Comparison of ENCODE assay signal across 1 cellular context in the genomic region with DNA sequence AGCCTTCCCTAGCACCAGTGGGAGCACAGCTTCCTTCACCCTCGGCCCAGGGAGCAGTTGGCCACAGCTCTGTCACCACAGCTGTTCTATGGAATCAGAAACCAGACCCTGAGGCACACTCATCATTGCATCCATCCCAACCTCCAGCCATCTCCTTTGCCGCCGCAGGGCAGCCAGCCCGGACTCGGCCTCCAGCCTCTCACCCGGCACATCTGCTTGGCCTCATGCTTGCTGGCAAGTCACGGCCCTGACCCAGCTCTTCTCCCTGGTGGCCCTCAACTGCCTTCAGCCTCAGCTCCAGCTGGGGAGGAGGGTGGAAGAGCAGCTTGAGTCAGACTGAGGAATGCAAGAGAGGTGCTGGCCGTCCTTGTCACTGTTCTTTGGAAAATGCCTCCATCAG.
TF ChIP-seq lines count a peak whose summit lies in the region.

No MANE protein-coding gene starts in this region.

TF ChIP-seq in H1, 55 proteins besides CTCF, POLR2A, EP300 and RAD21 (continued from another document):
- TF ChIP-seq KDM4A (IDR thresholded peaks at IDR 0.05; ENCODE audit: low read depth, low read length, severe bottlenecking) (no peak), HDAC2 (IDR thresholded peaks at IDR 0.05; ENCODE audit: borderline replicate concordance in 1 of 2, low read depth in 2 of 2, low read length in 2 of 2) (no peak), TAF1 (IDR thresholded peaks at IDR 0.05; ENCODE audit: low read depth, low read length) (no peak), HDAC6 (IDR thresholded peaks at IDR 0.05; ENCODE audit: low read depth, low read length) (no peak), RBBP5 (IDR thresholded peaks at IDR 0.05; ENCODE audit: borderline replicate concordance, low read depth, low read length) (no peak), PHF8 (conservative IDR thresholded peaks at IDR 0.05; ENCODE audit: low read depth, low read length) (no peak), NRF1 (IDR thresholded peaks at IDR 0.05; ENCODE audit: low read depth, low read length) (no peak), ATF2 (IDR thresholded peaks at IDR 0.05; ENCODE audit: low read length) (no peak)
